ENCODE assay signal across 8 cellular contexts in genomic region chr6:33787954-33788693, GRCh38. TPM values are rescaled to one million over a fixed set of nuclear protein-coding genes. Genes with fewer than 3 reads are reported as not detected.
DNase-seq lines count a peak whose midpoint lies in the region; ATAC-seq and TF ChIP-seq lines count a peak whose summit lies in the region.

No MANE protein-coding gene starts in this region.

- no peak for TF ChIP-seq CTCF in tibial artery (IDR thresholded peaks at IDR 0.05)

- H3K4me3 ChIP-seq in SJCRH30 = peak overlapping the region; percentile 92
- H3K4me3 ChIP-seq in tibial artery = peak overlapping the region; percentile 87 to 89

- H3K36me3 ChIP-seq in SJCRH30 (peaks cover 12% of the 10 kb centered on the region), tibial artery (peaks cover 14 to 38% (median 24%) of the 10 kb centered on the region in 3 donors)

- intact Hi-C loops in tibial artery (cut with DNase I; ENCODE audit: low total_unique reads) = no loop called here

- H3K4me1 ChIP-seq in SJCRH30 (peaks cover 11% of the 10 kb centered on the region), tibial artery (peaks cover 0 to 38% (median 30%) of the 10 kb centered on the region in 4 donors)

- H3K9me3 ChIP-seq in SJCRH30 (replicated peaks) (no peaks in the 10 kb centered on the region), tibial artery (no peaks in the 10 kb centered on the region)

- DNase-seq in CMK (ENCODE audit: low read depth) = peak; percentile 43
- peak; percentile 82 for DNase-seq in SJCRH30
- DNase-seq in activated naive CD4-positive, alpha-beta T cell treated with anti-CD3 and anti-CD28 coated beads, Interleukin-2, amount 50 U/mL, for 16 hours = peak; percentile 56
- DNase-seq in germinal center (ENCODE audit: low spot score) = peak; percentile 74
- DNase-seq in occipital lobe (lab: John Stamatoyannopoulos, UW) = peak; percentile 35
- DNase-seq in tibial artery = peak; percentile 82 to 88

- H3K27ac ChIP-seq in SJCRH30 (peak overlapping the region; percentile 72), tibial artery (peak overlapping the region; percentile 95 to 96)

- H3K27me3 ChIP-seq in SJCRH30 (peaks cover under 1% of the 10 kb centered on the region; the same call in 1 of the 2 replicates), tibial artery (peaks cover 0 to 2% of the 10 kb centered on the region in 2 donors)

- peak; percentile 48 for ATAC-seq in GM19351 (IDR thresholded peaks at IDR 0.05; ENCODE audit: unreplicated experiment)
- ATAC-seq in HG03460 (IDR thresholded peaks at IDR 0.05; ENCODE audit: unreplicated experiment) = peak; percentile 47

RNA-seq across cellular contexts. Expression of gene LEMD2, which starts 0.8 kb away (rescaled TPM):
- 43.9 and 50.1 TPM in 2 replicates for total RNA-seq in SJCRH30 (2014; rRNA removed; shearing (Covaris generic))
- total RNA-seq in occipital lobe = 31.8 TPM

RNA-seq across cellular contexts. Expression of gene MLN, which starts 15.7 kb away (rescaled TPM):
- not detected in 2 replicates for total RNA-seq in SJCRH30 (2014; rRNA removed; shearing (Covaris generic))
- total RNA-seq in occipital lobe = not detected

RNA-seq across cellular contexts. Expression of gene IP6K3, which starts 41.4 kb away (rescaled TPM):
- 10.3 and 11.2 TPM in 2 replicates for total RNA-seq in SJCRH30 (2014; rRNA removed; shearing (Covaris generic))
- not detected for total RNA-seq in occipital lobe

Comparison
In these comparisons a context has a peak if more than half of its experiments do, and no peak if none do; other contexts are left out.
1. Peak in every context shown above with its lines: DNase-seq, ATAC-seq, H3K4me3 ChIP-seq and H3K27ac ChIP-seq.
2. DNase-seq: peak in every context shown above with its lines; median percentile 85 in tibial artery; 82 in SJCRH30; 74 in germinal center; 56 in activated naive CD4-positive, alpha-beta T cell treated with anti-CD3 and anti-CD28 coated beads, Interleukin-2, amount 50 U/mL, for 16 hours; 43 in CMK; 35 in occipital lobe.
3. RNA of gene IP6K3, which starts 41.4 kb away (total RNA-seq): 10.3 to 11.2 TPM in SJCRH30; not detected in occipital lobe (single experiment); every median in the first group is over 10 times any median in the second.